20 cellular contexts compared by ENCODE assay signal in genomic region chr12:116517431-116518045, GRCh38. TPM values are rescaled to one million over a fixed set of nuclear protein-coding genes. Genes with fewer than 3 reads are reported as not detected.
DNase-seq lines count a peak whose midpoint lies in the region; ATAC-seq, FAIRE-seq and TF ChIP-seq lines count a peak whose summit lies in the region.
"Had no signal": no experiment of that assay in that cellular context is flagged by ENCODE, and none has a peak within 500 bp of the region (broad histone marks: within the 10 kb centered on the region; RNA-seq: fewer than 3 reads in every experiment).

No MANE protein-coding gene starts in this region.

- no peak overlapping the region for H2BK15ac ChIP-seq in H1 (ENCODE audit: low read length)

- no peak overlapping the region for H3K56ac ChIP-seq in H1 (replicated peaks; ENCODE audit: insufficient read length, low read depth, low read length)

- intact Hi-C loops in lower lobe of right lung (cut with DNase I), result no loop called here

- ATAC-seq in lower lobe of right lung (no peak), GM18517 (IDR thresholded peaks at IDR 0.05; ENCODE audit: unreplicated experiment) (no peak)

- H2AK5ac ChIP-seq in H1 (ENCODE audit: low read depth, low read length), result no peak overlapping the region

- no peak overlapping the region for H3K14ac ChIP-seq in H1 (ENCODE audit: insufficient read length)

- H3K27me3 ChIP-seq in H1 (replicated peaks in 1 of 4; ENCODE audit: control insufficient read depth in 3 of 4, extremely low read depth in 1 of 4, insufficient read depth in 3 of 4, low read length in 3 of 4), result peaks cover 2 to 9% (median 3%) of the 10 kb centered on the region in 4 experiments; a peak in 4 of 7 replicates
- no peaks in the 10 kb centered on the region for H3K27me3 ChIP-seq in lower lobe of right lung (ENCODE audit: low read depth)
- H3K27me3 ChIP-seq: BE2C had no signal

- no peaks in the 10 kb centered on the region for H3K79me2 ChIP-seq in H1 (ENCODE audit: control insufficient read depth in 1 of 2, insufficient read depth in 2 of 2, low read length in 2 of 2)

- TF ChIP-seq RAD21 in H1 (IDR thresholded peaks at IDR 0.05 in 1 of 2, conservative IDR thresholded peaks at IDR 0.05 in 1 of 2; ENCODE audit: low read depth in 2 of 2, low read length in 2 of 2), result 0 out of 4 replicates have a peak, but pooled peaks have one; percentile 0 to 12

- TF ChIP-seq EP300 in H1 (IDR thresholded peaks at IDR 0.05; ENCODE audit: borderline replicate concordance in 1 of 2, low read depth in 2 of 2, low read length in 2 of 2), result 0 out of 3 replicates have a peak, but pooled peaks of 1 of the 2 experiments have one; percentile 47

- no peaks in the 10 kb centered on the region for H3K36me3 Mint-ChIP-seq in nephron progenitor cell (ENCODE audit: low read depth)
- H3K36me3 Mint-ChIP-seq: CD4-positive, CD25-positive, alpha-beta regulatory T cell had no signal

- no peak overlapping the region for H2BK5ac ChIP-seq in H1 (ENCODE audit: low read depth, low read length)

- H3K27ac ChIP-seq in H1 (ENCODE audit: low read depth, low read length), result no peak overlapping the region
- no peak overlapping the region for H3K27ac ChIP-seq in lower lobe of right lung
- H3K27ac ChIP-seq: GM23248 had no signal

- H3K23me2 ChIP-seq in H1 (ENCODE audit: low read depth, low read length), result no peaks in the 10 kb centered on the region

- no peak for FAIRE-seq in H1 (lab: Jason Lieb, UNC)
- FAIRE-seq: G401.6 had no signal

- H3K4ac ChIP-seq in H1 (replicated peaks; ENCODE audit: insufficient read length, low read depth, low read length), result no peak overlapping the region

- H3K4me1 ChIP-seq in H1 (replicated peaks in 1 of 4; ENCODE audit: control insufficient read depth in 3 of 4, insufficient read depth in 4 of 4, low read length in 3 of 4) (peaks cover 0 to 13% (median 10%) of the 10 kb centered on the region in 4 experiments), lower lobe of right lung (no peaks in the 10 kb centered on the region)
- H3K4me1 ChIP-seq: Caco-2 had no signal

- no peak overlapping the region for H4K91ac ChIP-seq in H1 (replicated peaks; ENCODE audit: insufficient read length, low read length)

- CTCF ChIA-PET in H1 (lab: Charles Lee; ENCODE audit: partially characterized antibody), result interaction anchor here (0.6 to 1.1 kb wide), 4 partner anchors 32 to 183 kb away, joined by 3 to 5 read pairs (median 4); no protein-coding TSS in a partner anchor

- H4K8ac ChIP-seq in H1 (ENCODE audit: extremely low read depth, insufficient read depth, low read length), result no peak overlapping the region

- H3K9ac ChIP-seq in H1 (replicated peaks in 1 of 4; ENCODE audit: extremely low read depth in 1 of 4, low read depth in 3 of 4, low read length in 3 of 4), result no peak overlapping the region
- H3K9ac ChIP-seq: GM23248 had no signal

- TF ChIP-seq CTCF in H1 (IDR thresholded peaks at IDR 0.05; ENCODE audit: control extremely low read depth in 1 of 3, insufficient read depth in 1 of 3, low read depth in 1 of 3, low read length in 3 of 3), result no peak
- TF ChIP-seq CTCF in nephron progenitor cell (IDR thresholded peaks at IDR 0.05), result no peak
- TF ChIP-seq CTCF in lower lobe of right lung (IDR thresholded peaks at IDR 0.05), result no peak

- no peak overlapping the region; a peak in 1 of 4 replicates for H3K4me2 ChIP-seq in H1 (ENCODE audit: insufficient read depth in 1 of 2, low read depth in 2 of 2, low read length in 2 of 2)

- H3K27ac Mint-ChIP-seq in nephron progenitor cell, result peak overlapping the region; percentile 23
- H3K27ac Mint-ChIP-seq: CD4-positive, CD25-positive, alpha-beta regulatory T cell had no signal

- H4K5ac ChIP-seq in H1 (ENCODE audit: insufficient read length, low read depth, low read length), result no peak overlapping the region

- DNase-seq in NCI-H2107 treated with DMSO at 0.1 percent for 48 hours (lab: John Stamatoyannopoulos, UW; ENCODE audit: unreplicated experiment) (peak; percentile 17), NCI-H2107 (lab: John Stamatoyannopoulos, UW) (no peak), NCI-H2171 treated with DMSO at 0.1 percent for 48 hours (lab: John Stamatoyannopoulos, UW) (peak; percentile 25), H1 (ENCODE audit: low read depth in 1 of 2, low spot score in 2 of 2) (no peak), nephron progenitor cell (no peak), lower lobe of right lung (no peak), AG20443 (ENCODE audit: low spot score) (no peak)
- DNase-seq: 8988T; BE2C; Caco-2; CD4-positive, CD25-positive, alpha-beta regulatory T cell; GM23248; KBM-7; NCI-H1417; NCI-H187; NCI-H524; NCI-H82; RPMI8226 had no signal

- no peaks in the 10 kb centered on the region for H3K9me3 ChIP-seq in H1 (ENCODE audit: insufficient read depth in 2 of 2, low read depth in 1 of 2, low read length in 1 of 2)
- H3K9me3 ChIP-seq in lower lobe of right lung, result no peaks in the 10 kb centered on the region
- H3K9me3 ChIP-seq: BE2C had no signal

- H3K79me1 ChIP-seq in H1 (ENCODE audit: low read depth, low read length), result no peaks in the 10 kb centered on the region

- H3K18ac ChIP-seq in H1 (ENCODE audit: extremely low read depth, low read length), result no peak overlapping the region

- H2BK12ac ChIP-seq in H1 (ENCODE audit: low read depth, low read length), result no peak overlapping the region

- peaks cover 13% of the 10 kb centered on the region for H3K27me3 Mint-ChIP-seq in nephron progenitor cell (ENCODE audit: low read depth, poor library complexity)
- H3K27me3 Mint-ChIP-seq: CD4-positive, CD25-positive, alpha-beta regulatory T cell had no signal

- POLR2A ChIA-PET in H1 (lab: Charles Lee; ENCODE audit: partially characterized antibody), result interaction anchor here (1.0 to 1.7 kb wide), 4 partner anchors 9 to 21 kb away, joined by 3 to 4 read pairs (median 4); no protein-coding TSS in a partner anchor

- H2AFZ ChIP-seq in H1 (ENCODE audit: low read length), result no peak overlapping the region
- H2AFZ ChIP-seq: GM23248 had no signal

- H4K20me1 ChIP-seq in H1 (replicated peaks in 1 of 2; ENCODE audit: control insufficient read depth in 1 of 2, insufficient read depth in 2 of 2, low read length in 2 of 2), result peaks cover 3% of the 10 kb centered on the region in 2 experiments

- H2BK120ac ChIP-seq in H1 (replicated peaks; ENCODE audit: low read depth, low read length), result no peak overlapping the region

- H3K4me3 Mint-ChIP-seq in nephron progenitor cell, result no peak overlapping the region
- H3K4me3 Mint-ChIP-seq: CD4-positive, CD25-positive, alpha-beta regulatory T cell had no signal

- 62% methylated on average over 4 of the region's 4 CpGs; no CpG with 5 or more reads in 1 of the 2 experiments for WGBS in H1 (ENCODE audit: extremely low coverage in 1 of 2, insufficient coverage in 1 of 2, insufficient read length in 1 of 2, insufficient replicate concordance in 2 of 2, low coverage in 1 of 2, low lambda C conversion rate in 2 of 2, missing lambda C conversion rate in 1 of 2), 2 experiments

- H3K36me3 ChIP-seq in H1 (ENCODE audit: control insufficient read depth in 2 of 4, insufficient read depth in 4 of 4, low read length in 3 of 4) (no peaks in the 10 kb centered on the region), lower lobe of right lung (no peaks in the 10 kb centered on the region)
- H3K36me3 ChIP-seq: BE2C had no signal

- H3K4me1 Mint-ChIP-seq in nephron progenitor cell, result peaks cover 81% of the 10 kb centered on the region

- no peak overlapping the region for H3K4me3 ChIP-seq in H1 (ENCODE audit: extremely low read depth in 1 of 4, insufficient read depth in 2 of 4, low read depth in 3 of 4, low read length in 4 of 4)
- no peak overlapping the region for H3K4me3 ChIP-seq in lower lobe of right lung
- H3K4me3 ChIP-seq: GM23248 had no signal

- no peaks in the 10 kb centered on the region for H3K9me3 Mint-ChIP-seq in nephron progenitor cell

- no peak for TF ChIP-seq POLR2A in H1 (IDR thresholded peaks at IDR 0.05; ENCODE audit: control extremely low read depth in 1 of 2, low read depth in 2 of 2, low read length in 2 of 2)

- no peak overlapping the region for H3K23ac ChIP-seq in H1 (ENCODE audit: insufficient read length)

- H2BK20ac ChIP-seq in H1 (ENCODE audit: low read length), result no peak overlapping the region

TF ChIP-seq in H1, 55 proteins besides CTCF, POLR2A, EP300 and RAD21:
- TF ChIP-seq MAFK (IDR thresholded peaks at IDR 0.05; ENCODE audit: low read depth, low read length) (peak; percentile 52; the same call in 1 of the 2 replicates), HDAC2 (IDR thresholded peaks at IDR 0.05; ENCODE audit: borderline replicate concordance in 1 of 2, low read depth in 2 of 2, low read length in 2 of 2) (peak; percentile 39 to 68; a peak in 2 of 4 replicates), HDAC6 (IDR thresholded peaks at IDR 0.05; ENCODE audit: low read depth, low read length) (no peak), SP4 (IDR thresholded peaks at IDR 0.05; ENCODE audit: low read length) (no peak), EGR1 (IDR thresholded peaks at IDR 0.05; ENCODE audit: borderline replicate concordance, low read depth, low read length) (peak; percentile 55; the same call in 1 of the 2 replicates), CEBPB (IDR thresholded peaks at IDR 0.05; ENCODE audit: low read depth, low read length) (no peak), SIN3A (conservative IDR thresholded peaks at IDR 0.05 in 1 of 2, IDR thresholded peaks at IDR 0.05 in 1 of 2; ENCODE audit: low read depth in 1 of 2, low read length in 2 of 2) (0 out of 4 replicates have a peak, but pooled peaks have one; percentile 20 to 40), BACH1 (IDR thresholded peaks at IDR 0.05; ENCODE audit: low read length) (peak; percentile 53; the same call in 1 of the 2 replicates), KDM1A (IDR thresholded peaks at IDR 0.05; ENCODE audit: borderline replicate concordance, low read length) (peak; percentile 77; the same call in 1 of the 2 replicates), POLR2AphosphoS5 (IDR thresholded peaks at IDR 0.05; ENCODE audit: low read depth, low read length) (peak; percentile 57), TCF12 (IDR thresholded peaks at IDR 0.05; ENCODE audit: low read depth, low read length) (peak; percentile 97)
- TF ChIP-seq, protein P1, sequence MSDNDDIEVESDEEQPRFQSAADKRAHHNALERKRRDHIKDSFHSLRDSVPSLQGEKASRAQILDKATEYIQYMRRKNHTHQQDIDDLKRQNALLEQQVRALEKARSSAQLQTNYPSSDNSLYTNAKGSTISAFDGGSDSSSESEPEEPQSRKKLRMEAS (IDR thresholded peaks at IDR 0.05), result no peak

RNA-seq across cellular contexts. Expression of gene MAP1LC3B2, which starts 41.6 kb away (rescaled TPM):
- 1.3 and 1.5 TPM in 2 replicates for total RNA-seq in H1 (2021; fragmentation: NEBNext Ultra II Directional; extraction: Animal tissue kit (Norgen Biotek cat#: 25700))
- polyA plus RNA-seq in H1 (2011; rRNA removed), result 0.39 TPM in 2 replicates
- 0.93 TPM for polyA plus RNA-seq in H1 (2011; cell fraction: cytosol; rRNA removed)
- 2.5 TPM for polyA plus RNA-seq in H1 (2011; cell fraction: nucleus; rRNA removed)
- 3.1 to 5.2 TPM (median 3.9 TPM) in 4 replicates for polyA plus RNA-seq in H1 (2012, experiment 1 of 2)
- polyA plus RNA-seq in H1 (2012, experiment 2 of 2), result not detected
- polyA plus RNA-seq in H1 (2013, experiment 1 of 2), result 0.28 TPM
- polyA plus RNA-seq in H1 (2013, experiment 2 of 2), result 0.22 TPM
- polyA minus RNA-seq in H1 (2011; rRNA and poly(A)+ RNA removed), result 0.73 and 2.6 TPM in 2 replicates
- not detected for polyA minus RNA-seq in H1 (2011; cell fraction: cytosol; rRNA and poly(A)+ RNA removed)
- 2.1 TPM for polyA minus RNA-seq in H1 (2011; cell fraction: nucleus; rRNA and poly(A)+ RNA removed)
- total RNA-seq in lower lobe of right lung, result 1.9 TPM
- total RNA-seq: Caco-2 had no signal

Comparison
In these comparisons a context has a peak if more than half of its experiments do, and no peak if none do; other contexts are left out.
1. DNase-seq: peak in NCI-H2107 treated with DMSO at 0.1 percent for 48 hours (single experiment) and NCI-H2171 treated with DMSO at 0.1 percent for 48 hours (single experiment); none in NCI-H2107 (single experiment), H1 (0 of 2), nephron progenitor cell (single experiment), lower lobe of right lung (single experiment) and AG20443 (single experiment).